In genomic region chr6:113980937-113981554, GRCh38 we compare ENCODE assay signal across 8 cellular contexts. TPM values are rescaled to one million over a fixed set of nuclear protein-coding genes. Genes with fewer than 3 reads are reported as not detected.
DNase-seq lines count a peak whose midpoint lies in the region; ATAC-seq, FAIRE-seq and TF ChIP-seq lines count a peak whose summit lies in the region.

No MANE protein-coding gene starts in this region.

- ATAC-seq in HG02623 (IDR thresholded peaks at IDR 0.05; ENCODE audit: unreplicated experiment), result peak; percentile 79
- ATAC-seq in K562, result peak; percentile 93
- peak; percentile 66 for ATAC-seq in naive thymus-derived CD4-positive, alpha-beta T cell

- no peaks in the 10 kb centered on the region for H3K36me3 ChIP-seq in K562 (ENCODE audit: control insufficient read depth, insufficient read depth, low read length)
- H3K36me3 ChIP-seq in naive thymus-derived CD4-positive, alpha-beta T cell (ENCODE audit: control insufficient read depth in 2 of 3, insufficient read depth in 3 of 3, low read length in 3 of 3), result no peaks in the 10 kb centered on the region

- TF ChIP-seq CTCF in AG04450 (IDR thresholded peaks at IDR 0.05; ENCODE audit: low read depth, low read length) (peak; percentile 64), GM12874 (IDR thresholded peaks at IDR 0.05; ENCODE audit: insufficient read depth, low read depth, low read length) (peak; percentile 67; the same call in 1 of the 2 replicates), K562 (IDR thresholded peaks at IDR 0.05 in 2 of 3, conservative IDR thresholded peaks at IDR 0.05 in 1 of 3; ENCODE audit: insufficient read depth in 2 of 3, low read depth in 1 of 3, low read length in 3 of 3) (peak; percentile 5 to 31 (median 27); a peak in 2 of 6 replicates)

- intact Hi-C loops in K562 (cut with micrococcal nuclease), result no loop called here
- intact Hi-C loops in naive thymus-derived CD4-positive, alpha-beta T cell (cut with micrococcal nuclease), result no loop called here

- DNase-seq in AG04450 (ENCODE audit: low read depth, low spot score) (no peak), NCI-H146 treated with DMSO at 0.1 percent for 48 hours (lab: John Stamatoyannopoulos, UW; ENCODE audit: unreplicated experiment) (peak; percentile 41), K562 (ENCODE audit: extremely low read depth in 1 of 4, low spot score in 3 of 4) (peak; percentile 14 to 25 (median 17)), mucosa of gallbladder (ENCODE audit: low spot score) (no peak), amniotic stem cell (lab: John Stamatoyannopoulos, UW) (no peak)
- peak in 2 of 9 donors; percentile 7 to 8 for DNase-seq in naive thymus-derived CD4-positive, alpha-beta T cell

- H3K79me2 ChIP-seq in K562 (ENCODE audit: control insufficient read depth, insufficient read depth, low read length), result no peaks in the 10 kb centered on the region

- peaks cover 0 to 25% (median 3%) of the 10 kb centered on the region in 5 donors for H3K27me3 Mint-ChIP-seq in naive thymus-derived CD4-positive, alpha-beta T cell

- no peak for TF ChIP-seq POLR2A in K562 (conservative IDR thresholded peaks at IDR 0.05)

- no TSS peak for BruUV-seq in K562 (replicated peaks; lab: Mats Ljungman, UMichigan)

- H2AFZ ChIP-seq in K562 (ENCODE audit: low read depth, low read length), result no peak overlapping the region

- H3K9me3 Mint-ChIP-seq in naive thymus-derived CD4-positive, alpha-beta T cell, result no peaks in the 10 kb centered on the region

- no peak overlapping the region for H3K9ac ChIP-seq in K562 (ENCODE audit: insufficient read depth in 1 of 2, low read depth in 2 of 2, low read length in 2 of 2)

- no peaks in the 10 kb centered on the region for H3K36me3 Mint-ChIP-seq in naive thymus-derived CD4-positive, alpha-beta T cell

- H3K27me3 ChIP-seq in AG04450 (ENCODE audit: control insufficient read depth, insufficient read depth, low read length) (no peaks in the 10 kb centered on the region), K562 (ENCODE audit: control insufficient read depth in 2 of 2, insufficient read depth in 2 of 2, low read length in 2 of 2) (peaks cover 0 to 8% of the 10 kb centered on the region in 2 experiments; a peak in 2 of 5 replicates)
- H3K27me3 ChIP-seq in naive thymus-derived CD4-positive, alpha-beta T cell (ENCODE audit: control insufficient read depth in 2 of 2, insufficient read depth in 2 of 2, low read length in 2 of 2), result no peaks in the 10 kb centered on the region

- in situ Hi-C loops in K562 (cut with MboI), result no loop called here

- H3K27ac Mint-ChIP-seq in naive thymus-derived CD4-positive, alpha-beta T cell, result no peak overlapping the region

- H3K27ac ChIP-seq in AG04450 (ENCODE audit: low read depth, low read length) (no peak overlapping the region), K562 (ENCODE audit: extremely low read depth, low read depth, low read length) (no peak overlapping the region)
- H3K27ac ChIP-seq in naive thymus-derived CD4-positive, alpha-beta T cell (ENCODE audit: low read depth, low read length), result no peak overlapping the region

- no peaks in the 10 kb centered on the region for H3K9me1 ChIP-seq in K562 (ENCODE audit: control insufficient read depth, insufficient read depth, low read length)

- CTCF ChIA-PET in AG04450 (lab: Charles Lee) (interaction anchor here (0.7 to 2.9 kb wide), 17 partner anchors 9 to 1562 kb away, joined by 3 to 62 read pairs (median 5); partner anchors contain the start of gene HDAC2), K562 (lab: Yijun Ruan, JAX; ENCODE audit: low intra/inter-chr PET ratio) (interaction anchor here (0.6 kb wide), 1 partner anchor 25 kb away, joined by 3 read pairs; no protein-coding TSS in a partner anchor)
- CTCF ChIA-PET in naive thymus-derived CD4-positive, alpha-beta T cell (lab: Charles Lee), result interaction anchor here (0.6 to 2.1 kb wide), 5 partner anchors 10 to 128 kb away, joined by 3 to 8 read pairs (median 6); partner anchors contain the start of gene HDAC2

- H3K4me1 Mint-ChIP-seq in naive thymus-derived CD4-positive, alpha-beta T cell, result peaks cover 0 to 5% (median 0%) of the 10 kb centered on the region in 7 donors

- peak; percentile 55 for FAIRE-seq in K562 (lab: Jason Lieb, UNC)

- 5% methylated on average over 4 of the region's 4 CpGs for WGBS in K562 (ENCODE audit: insufficient coverage, low coverage, missing lambda C conversion rate)

- no peak for TF ChIP-seq EP300 in K562 (IDR thresholded peaks at IDR 0.05; ENCODE audit: low read length)

- H3K4me2 ChIP-seq in K562 (ENCODE audit: insufficient read depth, low read length), result no peak overlapping the region

- H3K4me3 ChIP-seq in AG04450 (ENCODE audit: low read depth, low read length), result no peak overlapping the region
- no peak overlapping the region for H3K4me3 ChIP-seq in K562
- no peak overlapping the region for H3K4me3 ChIP-seq in naive thymus-derived CD4-positive, alpha-beta T cell (ENCODE audit: low read length)

- H3K4me3 Mint-ChIP-seq in naive thymus-derived CD4-positive, alpha-beta T cell, result no peak overlapping the region

- H3K4me1 ChIP-seq in K562 (replicated peaks in 1 of 2; ENCODE audit: control insufficient read depth in 2 of 2, insufficient read depth in 2 of 2, low read length in 2 of 2), result no peaks in the 10 kb centered on the region
- no peaks in the 10 kb centered on the region for H3K4me1 ChIP-seq in naive thymus-derived CD4-positive, alpha-beta T cell (ENCODE audit: control insufficient read depth in 2 of 2, insufficient read depth in 2 of 2, low read length in 2 of 2)

- H3K9me3 ChIP-seq in AG04450 (ENCODE audit: control insufficient read depth, insufficient read depth, low read length), result no peaks in the 10 kb centered on the region
- H3K9me3 ChIP-seq in K562 (replicated peaks; ENCODE audit: control insufficient read depth, insufficient read depth, low read depth, low read length), result no peaks in the 10 kb centered on the region
- no peaks in the 10 kb centered on the region for H3K9me3 ChIP-seq in naive thymus-derived CD4-positive, alpha-beta T cell (ENCODE audit: control insufficient read depth in 2 of 3, low read length in 3 of 3)

- H4K20me1 ChIP-seq in K562 (replicated peaks; ENCODE audit: control insufficient read depth, insufficient read depth, low read length), result no peaks in the 10 kb centered on the region

- peak in 1 of 2 experiments; percentile 23; a peak in 2 of 4 replicates for TF ChIP-seq RAD21 in K562 (CRISPR knock-in tag; conservative IDR thresholded peaks at IDR 0.05 in 1 of 2, IDR thresholded peaks at IDR 0.05 in 1 of 2)

- POLR2A ChIA-PET in AG04450 (lab: Yijun Ruan, JAX) (interaction anchor here (0.7 to 1.2 kb wide), 3 partner anchors 13 to 16 kb away, joined by 3 read pairs; no protein-coding TSS in a partner anchor), K562 (lab: Yijun Ruan, JAX) (interaction anchor here (1.2 kb wide), 2 partner anchors 9 to 11 kb away, joined by 4 to 5 read pairs; no protein-coding TSS in a partner anchor)
- POLR2A ChIA-PET in naive thymus-derived CD4-positive, alpha-beta T cell (lab: Charles Lee), result interaction anchor here (1.3 kb wide), 1 partner anchor 10 kb away, joined by 7 read pairs; the partner anchor contains the start of gene HDAC2

TF ChIP-seq in K562, 482 proteins besides CTCF, POLR2A, EP300 and RAD21:
- TF ChIP-seq FOXM1 (IDR thresholded peaks at IDR 0.05; ENCODE audit: low read depth), result no peak
- no peak for TF ChIP-seq FOXM1 (CRISPR knock-in tag; IDR thresholded peaks at IDR 0.05; ENCODE audit: low read depth)

RNA-seq across cellular contexts. Expression of gene HDAC2, which starts 10.1 kb away (rescaled TPM):
- polyA plus RNA-seq in AG04450 (2011; rRNA removed), result 171 and 242 TPM in 2 replicates
- polyA minus RNA-seq in AG04450 (2011; rRNA and poly(A)+ RNA removed), result 101 and 219 TPM in 2 replicates
- total RNA-seq in K562 (2011; cell fraction: chromatin; rRNA removed; ENCODE audit: low replicate concordance), result 38.7 and 143 TPM in 2 replicates
- total RNA-seq in K562 (2011; cell fraction: nucleolus; rRNA removed), result 19.2 and 24.3 TPM in 2 replicates
- 54.0 and 89.6 TPM in 2 replicates for total RNA-seq in K562 (2011; cell fraction: nucleoplasm; rRNA removed)
- 75.5 and 85.0 TPM in 2 replicates for total RNA-seq in K562 (2014; rRNA removed)
- total RNA-seq in K562 (2014; rRNA removed; fragmentation: Illumina TruSeq; extraction: Trizol), result 151 and 174 TPM in 2 replicates
- total RNA-seq in K562 (2015; rRNA removed; fragmentation: Illumina TruSeq; extraction: Trizol), result 133 and 134 TPM in 2 replicates
- total RNA-seq in K562 (2021), result 154 and 161 TPM in 2 replicates
- 187 and 277 TPM in 2 replicates for polyA plus RNA-seq in K562 (2011; rRNA removed)
- polyA plus RNA-seq in K562 (2011; cell fraction: cytosol; rRNA removed), result 81.2 and 155 TPM in 2 replicates
- 38.4 and 56.3 TPM in 2 replicates for polyA plus RNA-seq in K562 (2011; cell fraction: nucleus; rRNA removed)
- 140 and 196 TPM in 2 replicates for polyA plus RNA-seq in K562 (2012)
- 185 and 186 TPM in 2 replicates for polyA plus RNA-seq in K562 (2014; fragmentation: Illumina TruSeq; extraction: Trizol)
- 10 to 100 TPM; 67.0 to 80.7 TPM for polyA plus RNA-seq in K562 (2014; fragmentation: Nextera tagmentation; extraction: Ambion mirVana)
- 191 and 209 TPM in 2 replicates for polyA plus RNA-seq in K562 (2014; rRNA removed)
- 465 and 492 TPM in 2 replicates for polyA minus RNA-seq in K562 (2011; rRNA and poly(A)+ RNA removed)
- polyA minus RNA-seq in K562 (2011; cell fraction: cytosol; rRNA and poly(A)+ RNA removed), result 105 and 107 TPM in 2 replicates
- polyA minus RNA-seq in K562 (2011; cell fraction: nucleus; rRNA and poly(A)+ RNA removed), result 37.4 and 54.4 TPM in 2 replicates
- 10 to 100 TPM; 46.6 to 72.0 (median 54.7) TPM for total RNA-seq in naive thymus-derived CD4-positive, alpha-beta T cell
- polyA plus RNA-seq in naive thymus-derived CD4-positive, alpha-beta T cell, result 10 to 100 TPM; 81.7 to 87.8 TPM
- 64.5 TPM for total RNA-seq in mucosa of gallbladder

Comparison
In these comparisons a context has a peak if more than half of its experiments do, and no peak if none do; other contexts are left out.
1. DNase-seq: peak in NCI-H146 treated with DMSO at 0.1 percent for 48 hours (single experiment) and K562 (4 of 4); none in AG04450 (single experiment), mucosa of gallbladder (single experiment) and amniotic stem cell (single experiment).
2. Peak in every context shown above with its lines, with median percentiles within 50 percentile points of each other: CTCF ChIP-seq and ATAC-seq.